ENCODE assay signal across 13 cellular contexts in genomic region chr3:158094917-158095301, GRCh38. TPM values are rescaled to one million over a fixed set of nuclear protein-coding genes. Genes with fewer than 3 reads are reported as not detected.
A peak's percentile ranks its signal among the peaks of the same experiment; 100 is the strongest.
DNase-seq lines count a peak whose midpoint lies in the region; ATAC-seq and TF ChIP-seq lines count a peak whose summit lies in the region.
"Had no signal": no experiment of that assay in that cellular context is flagged by ENCODE, and none has a peak within 500 bp of the region (broad histone marks: within the 10 kb centered on the region; RNA-seq: fewer than 3 reads in every experiment).

No MANE protein-coding gene starts in this region.

- WGBS in trophoblast cell (ENCODE audit: extremely low coverage, insufficient coverage, insufficient read length) = no CpG with 5 or more reads among the region's 17 CpGs

- peaks cover 10% of the 10 kb centered on the region for H3K4me1 Mint-ChIP-seq in T-helper 17 cell

- H3K9me3 ChIP-seq in T-helper 17 cell (ENCODE audit: control insufficient read depth, low read length, poor library complexity, severe bottlenecking) = peaks cover 3% of the 10 kb centered on the region
- H3K9me3 ChIP-seq in trophoblast cell (ENCODE audit: insufficient read depth, low read depth, low read length) = no peaks in the 10 kb centered on the region
- no peaks in the 10 kb centered on the region for H3K9me3 ChIP-seq in uterus
- H3K9me3 ChIP-seq: Caco-2 had no signal

- no peak overlapping the region for H2AK5ac ChIP-seq in trophoblast cell (ENCODE audit: low read length)

- H4K91ac ChIP-seq in trophoblast cell (ENCODE audit: low read depth, low read length) = no peak overlapping the region

- no peak overlapping the region for H3K4me3 Mint-ChIP-seq in T-helper 17 cell

- H3K9ac ChIP-seq in trophoblast cell (ENCODE audit: low read length) = no peak overlapping the region

- peaks cover 5% of the 10 kb centered on the region for H3K36me3 Mint-ChIP-seq in T-helper 17 cell (ENCODE audit: low read depth)

- H3K4me3 ChIP-seq in trophoblast cell (ENCODE audit: low read depth, low read length) (no peak overlapping the region), uterus (no peak overlapping the region)

- intact Hi-C loops in uterus (cut with DNase I; ENCODE audit: low total_unique reads) = no loop called here

- H3K4me2 ChIP-seq in trophoblast cell (ENCODE audit: low read length) = peak overlapping the region; percentile 65

- DNase-seq in T-helper 17 cell (no peak), trophoblast cell (no peak), kidney tubule cell (ENCODE audit: low spot score) (no peak), uterus (no peak), HuH-7.5 (ENCODE audit: low spot score) (no peak)
- DNase-seq in activated CD8-positive, alpha-beta memory T cell treated with anti-CD3 and anti-CD28 coated beads, Interleukin-2, amount 50 U/mL, for 4 hours = no peak
- DNase-seq: anterior cingulate cortex, Caco-2, NCI-H1048 had no signal

- H3K27ac Mint-ChIP-seq in T-helper 17 cell = peak overlapping the region; percentile 72

- no peaks in the 10 kb centered on the region for H3K36me3 ChIP-seq in trophoblast cell (ENCODE audit: control insufficient read depth in 1 of 2, insufficient read depth in 2 of 2, low read length in 2 of 2)
- H3K36me3 ChIP-seq in uterus = no peaks in the 10 kb centered on the region

- H3K27ac ChIP-seq in trophoblast cell (ENCODE audit: low read depth, low read length) (no peak overlapping the region), uterus (no peak overlapping the region)

- ATAC-seq in GM19023 (IDR thresholded peaks at IDR 0.05; ENCODE audit: unreplicated experiment) = peak; percentile 15
- peak; percentile 23 for ATAC-seq in HG02678 (IDR thresholded peaks at IDR 0.05; ENCODE audit: unreplicated experiment)
- no peak for ATAC-seq in T-helper 17 cell
- ATAC-seq: left lobe of liver had no signal

- H3K14ac ChIP-seq in trophoblast cell (ENCODE audit: low read length) = no peak overlapping the region

- H3K4me1 ChIP-seq in trophoblast cell (ENCODE audit: control insufficient read depth in 1 of 2, insufficient read depth in 2 of 2, low read length in 2 of 2) (peaks cover 5 to 10% of the 10 kb centered on the region in 2 experiments), uterus (peaks cover 0 to 7% of the 10 kb centered on the region in 2 donors)
- H3K4me1 ChIP-seq: Caco-2 had no signal

- H2BK12ac ChIP-seq in trophoblast cell (ENCODE audit: low read length) = no peak overlapping the region

- H3K79me1 ChIP-seq in trophoblast cell (ENCODE audit: low read length) = no peaks in the 10 kb centered on the region

- H3K27me3 ChIP-seq in trophoblast cell (ENCODE audit: insufficient read depth, low read length) (peaks cover 29% of the 10 kb centered on the region), uterus (peaks cover 21 to 72% of the 10 kb centered on the region in 2 donors)

- no peak overlapping the region for H3K23ac ChIP-seq in trophoblast cell (ENCODE audit: low read length)

- no peak overlapping the region for H3K4ac ChIP-seq in trophoblast cell (ENCODE audit: low read depth, low read length)

- TF ChIP-seq CTCF in uterus (IDR thresholded peaks at IDR 0.05) = no peak

- peaks cover 84% of the 10 kb centered on the region for H3K27me3 Mint-ChIP-seq in T-helper 17 cell

- H2AFZ ChIP-seq in trophoblast cell (ENCODE audit: insufficient read depth, low read length, poor library complexity) = no peak overlapping the region

- H3K18ac ChIP-seq in trophoblast cell (ENCODE audit: low read length) = no peak overlapping the region

- H4K12ac ChIP-seq in trophoblast cell (ENCODE audit: low read depth, low read length) = no peak overlapping the region

- TF ChIP-seq POLR2A in uterus (IDR thresholded peaks at IDR 0.05) = no peak

- no peak overlapping the region for H2BK5ac ChIP-seq in trophoblast cell (ENCODE audit: low read depth, low read length, poor library complexity)

- no peak overlapping the region for H2BK120ac ChIP-seq in trophoblast cell (ENCODE audit: insufficient read depth, low read length, poor library complexity)

- no peaks in the 10 kb centered on the region for H3K79me2 ChIP-seq in trophoblast cell (ENCODE audit: control insufficient read depth, insufficient read depth, low read length, poor library complexity)

- H4K8ac ChIP-seq in trophoblast cell (ENCODE audit: low read depth, low read length) = no peak overlapping the region

RNA-seq across cellular contexts. Expression of gene SHOX2, which starts 11.3 kb away (rescaled TPM):
- not detected for total RNA-seq in T-helper 17 cell
- polyA plus RNA-seq in trophoblast cell (2013) = 0.03 and 0.04 TPM in 2 replicates
- total RNA-seq in uterus = 1 to 10 TPM in 2 of 4 donors, under 1 TPM in 1, not detected in 1; 0.29 to 4.7 (median 1.2) TPM
- total RNA-seq: left lobe of liver; T-helper 2 cell treated with Interferon-gamma antibody and Interleukin-4, amounts not matched to agents 100 ng/mL and 5 ng/mL, for 36 hours had no signal

RNA-seq across cellular contexts. Expression of gene RSRC1, which starts 15.0 kb away (rescaled TPM):
- total RNA-seq in T-helper 17 cell (10 to 100 TPM; 30.8 to 31.6 TPM), uterus (100 to 1,000 TPM in 1 of 4 donors, 10 to 100 TPM in 3; 24.1 to 128 (median 60.6) TPM)
- 18.9 and 21.6 TPM in 2 replicates for polyA plus RNA-seq in trophoblast cell (2013)
